8 cellular contexts compared by ENCODE assay signal in the genomic region with DNA sequence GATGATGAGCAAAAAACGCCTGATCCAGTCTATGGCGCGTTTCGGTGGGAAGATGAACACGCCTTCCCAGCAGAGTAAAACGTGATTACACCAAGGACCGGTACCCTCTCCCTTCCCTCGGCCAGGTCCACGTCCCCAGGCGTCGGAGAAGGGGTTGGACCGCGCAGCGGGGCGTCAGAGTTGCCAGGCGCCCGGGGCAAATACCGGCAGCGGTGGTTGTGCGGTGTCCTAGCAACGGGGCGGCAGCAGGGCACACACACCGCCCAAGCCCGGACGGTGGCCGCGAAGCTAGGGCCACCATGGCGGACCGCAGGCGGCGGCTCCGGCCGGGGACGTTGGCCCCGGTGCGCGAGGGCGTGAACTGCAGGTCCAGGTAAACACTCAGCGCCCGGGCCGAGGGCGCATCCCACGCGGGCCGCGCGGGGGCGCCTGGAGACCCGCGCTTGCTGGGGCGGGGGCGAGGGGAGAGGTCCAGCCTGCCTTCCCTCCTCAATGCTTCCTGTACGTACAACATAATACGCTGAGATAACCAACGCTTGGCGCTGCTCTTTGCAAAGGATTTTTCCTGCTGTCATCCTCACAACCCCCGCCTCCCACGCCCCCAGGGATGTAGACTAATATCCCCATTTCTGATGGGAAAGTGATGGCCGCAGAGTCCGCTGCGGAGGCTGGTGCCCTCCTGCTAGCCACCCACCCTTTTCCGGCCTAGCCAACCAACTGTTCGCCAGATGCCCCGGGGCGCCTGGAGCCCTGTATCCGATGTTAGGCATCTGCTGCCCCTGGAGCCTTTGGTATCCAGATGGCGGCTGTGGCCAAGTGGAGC. TPM values are rescaled to one million over a fixed set of nuclear protein-coding genes. Genes with fewer than 3 reads are reported as not detected.
DNase-seq lines count a peak whose midpoint lies in the region; ATAC-seq and TF ChIP-seq lines count a peak whose summit lies in the region.

TSS of gene FAM47E (plus strand) at position 274 of the 823 bp plus-strand sequence. CDS start at position 300, 26 bp downstream.

- TF ChIP-seq CTCF in BJ (IDR thresholded peaks at IDR 0.05; ENCODE audit: insufficient read depth, low read depth, low read length) (no peak), HFF-Myc (IDR thresholded peaks at IDR 0.05; ENCODE audit: low read depth, low read length, missing control alignments) (peak; percentile 20), esophagus squamous epithelium (IDR thresholded peaks at IDR 0.05) (peak in 5 of 6 experiments; percentile 13 to 43 (median 22))

- TF ChIP-seq POLR2A in esophagus squamous epithelium (IDR thresholded peaks at IDR 0.05) = no peak

- no peak for DNase-seq in BJ (ENCODE audit: low read depth)
- no peak for DNase-seq in HFF-Myc (ENCODE audit: extremely low read depth, low read depth)
- peak; percentile 90 for DNase-seq in NCI-H510A (lab: John Stamatoyannopoulos, UW)
- DNase-seq in activated T-cell treated with anti-CD3 and anti-CD28 coated beads for 48 hours (ENCODE audit: low read depth) = peak; percentile 23
- no peak for DNase-seq in esophagus squamous epithelium (lab: John Stamatoyannopoulos, UW)

- H3K36me3 ChIP-seq in BJ (ENCODE audit: control insufficient read depth, insufficient read depth, low read length) (no peaks in the 10 kb centered on the region), esophagus squamous epithelium (no peaks in the 10 kb centered on the region)

- peaks cover 82% of the 10 kb centered on the region for H3K27me3 Mint-ChIP-seq in stimulated activated naive CD8-positive, alpha-beta T cell treated with anti-CD3 and anti-CD28 coated beads, Interleukin-15, Interleukin-2, amounts not matched to agents 100 ng/mL and 50 ng/mL, for 24 hours

- peaks cover 9% of the 10 kb centered on the region for H3K4me1 Mint-ChIP-seq in stimulated activated naive CD8-positive, alpha-beta T cell treated with anti-CD3 and anti-CD28 coated beads, Interleukin-15, Interleukin-2, amounts not matched to agents 100 ng/mL and 50 ng/mL, for 24 hours (ENCODE audit: low read depth)

- POLR2A ChIA-PET in BJ (lab: Charles Lee) = no interaction called here

- WGBS in esophagus squamous epithelium, 2 donors = 18% methylated on average over 12 of the region's 67 CpGs; no CpG with 5 or more reads in 1 of the 2 donors

- no peaks in the 10 kb centered on the region for H3K9me3 Mint-ChIP-seq in stimulated activated naive CD8-positive, alpha-beta T cell treated with anti-CD3 and anti-CD28 coated beads, Interleukin-15, Interleukin-2, amounts not matched to agents 100 ng/mL and 50 ng/mL, for 24 hours

- CTCF ChIA-PET in BJ (lab: Yijun Ruan, JAX) = no interaction called here

- H3K9me3 ChIP-seq in esophagus squamous epithelium (no peaks in the 10 kb centered on the region), mononuclear cell (ENCODE audit: low read depth, low read length) (no peaks in the 10 kb centered on the region)

- intact Hi-C loops in esophagus squamous epithelium (cut with DNase I) = no loop called here

- H3K4me1 ChIP-seq in esophagus squamous epithelium (peaks cover 4 to 15% (median 7%) of the 10 kb centered on the region in 3 donors), mononuclear cell (ENCODE audit: insufficient read depth, low read length) (peaks cover 16% of the 10 kb centered on the region)

- H3K27ac Mint-ChIP-seq in stimulated activated naive CD8-positive, alpha-beta T cell treated with anti-CD3 and anti-CD28 coated beads, Interleukin-15, Interleukin-2, amounts not matched to agents 100 ng/mL and 50 ng/mL, for 24 hours = peak within 1 kb of the TSS; percentile 68

- no peak for ATAC-seq in GM21737 (IDR thresholded peaks at IDR 0.05; ENCODE audit: unreplicated experiment)

- H3K4me3 Mint-ChIP-seq in stimulated activated naive CD8-positive, alpha-beta T cell treated with anti-CD3 and anti-CD28 coated beads, Interleukin-15, Interleukin-2, amounts not matched to agents 100 ng/mL and 50 ng/mL, for 24 hours = peak within 1 kb of the TSS; percentile 84

- H3K27me3 ChIP-seq in BJ (ENCODE audit: control insufficient read depth, insufficient read depth, low read length) (peaks cover 28% of the 10 kb centered on the region), esophagus squamous epithelium (peaks cover 0 to 60% (median 0%) of the 10 kb centered on the region in 4 donors), mononuclear cell (ENCODE audit: insufficient read depth, low read length) (peaks cover 66% of the 10 kb centered on the region)

- H3K27ac ChIP-seq in esophagus squamous epithelium = peak within 1 kb of the TSS in 1 of 4 donors; percentile 11

- peak within 1 kb of the TSS; percentile 46 for H3K4me3 ChIP-seq in BJ (ENCODE audit: low read depth, low read length)
- peak within 1 kb of the TSS; percentile 39 for H3K4me3 ChIP-seq in HFF-Myc (replicated peaks; ENCODE audit: low read depth, low read length)
- peak within 1 kb of the TSS; percentile 42 to 69 (median 56) for H3K4me3 ChIP-seq in esophagus squamous epithelium
- peak within 1 kb of the TSS; percentile 29 for H3K4me3 ChIP-seq in mononuclear cell (ENCODE audit: low read length)

- H3K36me3 Mint-ChIP-seq in stimulated activated naive CD8-positive, alpha-beta T cell treated with anti-CD3 and anti-CD28 coated beads, Interleukin-15, Interleukin-2, amounts not matched to agents 100 ng/mL and 50 ng/mL, for 24 hours (ENCODE audit: low read depth) = no peaks in the 10 kb centered on the region

RNA-seq across cellular contexts. Expression of gene FAM47E, which starts in this region (rescaled TPM):
- polyA plus RNA-seq in BJ (2011; rRNA removed) = 0.05 and 0.23 TPM in 2 replicates
- 0.46 TPM in 1 of 2 replicates, not detected in the other for polyA minus RNA-seq in BJ (2011; rRNA and poly(A)+ RNA removed)
- total RNA-seq in esophagus squamous epithelium = under 1 TPM in 2 of 4 donors, not detected in 2; 0.44 to 0.76 TPM
- 0.21 TPM for total RNA-seq in mononuclear cell

Comparison
In these comparisons a context has a peak if more than half of its experiments do, and no peak if none do; other contexts are left out.
1. DNase-seq: peak in NCI-H510A (single experiment) and activated T-cell treated with anti-CD3 and anti-CD28 coated beads for 48 hours (single experiment); none in BJ (single experiment), HFF-Myc (single experiment) and esophagus squamous epithelium (single experiment).
2. Peak in every context shown above with its lines, with median percentiles within 50 percentile points of each other: H3K4me3 ChIP-seq.